In genomic region chr12:66760122-66760521, GRCh38 we compare ENCODE assay signal across 5 cellular contexts.
DNase-seq lines count a peak whose midpoint lies in the region; ATAC-seq, FAIRE-seq and TF ChIP-seq lines count a peak whose summit lies in the region.
"Not testable (repeated sequence)": the region's sequence is repeated elsewhere in the genome, so short reads cannot be mapped to it uniquely, and the experiment has no call there.

No MANE protein-coding gene starts in this region.

- in situ Hi-C loops in K562 (cut with MboI): not testable (repeated sequence)

- not testable (repeated sequence) for H3K27ac ChIP-seq in HEK293 (ENCODE audit: extremely low read depth, low read depth, low read length); Karpas-422 (ENCODE audit: low read length); K562 (ENCODE audit: extremely low read depth, low read depth, low read length); endodermal cell (ENCODE audit: low read depth, low read length)

- TF ChIP-seq RAD21 in K562 (CRISPR knock-in tag; conservative IDR thresholded peaks at IDR 0.05 in 1 of 2, IDR thresholded peaks at IDR 0.05 in 1 of 2): not testable (repeated sequence)

- H3K9me2 ChIP-seq in Karpas-422 (replicated peaks; ENCODE audit: insufficient read depth, low read length): not testable (repeated sequence)

- peaks cover 19% of the 10 kb centered on the region for H3K4me1 ChIP-seq in HEK293 (ENCODE audit: control insufficient read depth, insufficient read depth, low read length)
- not testable (repeated sequence) for H3K4me1 ChIP-seq in Karpas-422 (ENCODE audit: low read length); K562 (replicated peaks in 1 of 2; ENCODE audit: control insufficient read depth in 2 of 2, insufficient read depth in 2 of 2, low read length in 2 of 2)
- peaks cover 14% of the 10 kb centered on the region for H3K4me1 ChIP-seq in endodermal cell (ENCODE audit: control insufficient read depth, insufficient read depth, low read length)

- H4K20me1 ChIP-seq in Karpas-422 (ENCODE audit: insufficient read depth, low read depth, low read length); K562 (replicated peaks; ENCODE audit: control insufficient read depth, insufficient read depth, low read length): not testable (repeated sequence)

- intact Hi-C loops in K562 (cut with micrococcal nuclease): not testable (repeated sequence)

- H3K4me3 ChIP-seq in HEK293 (ENCODE audit: low read depth, low read length); Karpas-422 (ENCODE audit: low read length); K562: not testable (repeated sequence)
- H3K4me3 ChIP-seq in endodermal cell (ENCODE audit: low read length): peak overlapping the region; percentile 33

- not testable (repeated sequence) for H3K36me3 ChIP-seq in HEK293 (ENCODE audit: control insufficient read depth in 2 of 2, insufficient read depth in 1 of 2, low read length in 2 of 2); Karpas-422 (ENCODE audit: insufficient read depth, low read length); K562 (ENCODE audit: control insufficient read depth, insufficient read depth, low read length); endodermal cell (ENCODE audit: control insufficient read depth, insufficient read depth, low read length)

- peaks cover 18% of the 10 kb centered on the region for H3K36me3 Mint-ChIP-seq in activated naive CD8-positive, alpha-beta T cell treated with anti-CD3 and anti-CD28 coated beads, Interleukin-2, amount 10 ng/mL, durations not matched to agents 7 days and 5 days
- not testable (repeated sequence) for H3K36me3 Mint-ChIP-seq in endodermal cell (ENCODE audit: low read depth)

- CTCF ChIA-PET in HEK293 (lab: Yijun Ruan, JAX): interaction anchor here (0.7 kb wide), 1 partner anchor 8 kb away, joined by 3 read pairs; no protein-coding TSS in a partner anchor
- CTCF ChIA-PET in K562 (lab: Yijun Ruan, JAX; ENCODE audit: low intra/inter-chr PET ratio): not testable (repeated sequence)

- not testable (repeated sequence) for TF ChIP-seq EP300 in K562 (IDR thresholded peaks at IDR 0.05; ENCODE audit: low read length)

- H3K27me3 Mint-ChIP-seq in activated naive CD8-positive, alpha-beta T cell treated with anti-CD3 and anti-CD28 coated beads, Interleukin-2, amount 10 ng/mL, durations not matched to agents 7 days and 5 days: not testable (repeated sequence)
- peaks cover 10% of the 10 kb centered on the region for H3K27me3 Mint-ChIP-seq in endodermal cell (ENCODE audit: insufficient read depth)

- H3K9ac ChIP-seq in Karpas-422 (ENCODE audit: low read length); K562 (ENCODE audit: insufficient read depth in 1 of 2, low read depth in 2 of 2, low read length in 2 of 2); endodermal cell (ENCODE audit: extremely low read depth, low read length, poor library complexity, severe bottlenecking): not testable (repeated sequence)

- H3K79me2 ChIP-seq in Karpas-422 (ENCODE audit: low read length); K562 (ENCODE audit: control insufficient read depth, insufficient read depth, low read length): not testable (repeated sequence)

- H3K9me3 ChIP-seq in HEK293 (ENCODE audit: control insufficient read depth, insufficient read depth, low read depth, low read length); Karpas-422 (ENCODE audit: low read length); K562 (replicated peaks; ENCODE audit: control insufficient read depth, insufficient read depth, low read depth, low read length); endodermal cell (ENCODE audit: control insufficient read depth, low read length): not testable (repeated sequence)

- not testable (repeated sequence) for H3K4me2 ChIP-seq in Karpas-422 (ENCODE audit: low read depth, low read length, poor library complexity, severe bottlenecking); K562 (ENCODE audit: insufficient read depth, low read length)

- not testable (repeated sequence) for H3K4me3 Mint-ChIP-seq in activated naive CD8-positive, alpha-beta T cell treated with anti-CD3 and anti-CD28 coated beads, Interleukin-2, amount 10 ng/mL, durations not matched to agents 7 days and 5 days; endodermal cell

- not testable (repeated sequence) for H3K9me1 ChIP-seq in K562 (ENCODE audit: control insufficient read depth, insufficient read depth, low read length)

- not testable (repeated sequence) for FAIRE-seq in K562 (lab: Jason Lieb, UNC)

- TF ChIP-seq CTCF in HEK293 (tag by site-specific recombination; IDR thresholded peaks at IDR 0.05); K562 (IDR thresholded peaks at IDR 0.05 in 2 of 3, conservative IDR thresholded peaks at IDR 0.05 in 1 of 3; ENCODE audit: insufficient read depth in 2 of 3, low read depth in 1 of 3, low read length in 3 of 3); endodermal cell (conservative IDR thresholded peaks at IDR 0.05): not testable (repeated sequence)

- WGBS in K562 (ENCODE audit: insufficient coverage, low coverage, missing lambda C conversion rate): 6% methylated on average over 4 of the region's 4 CpGs
- WGBS in endodermal cell (ENCODE audit: insufficient coverage in 1 of 2, insufficient read length in 1 of 2), 2 experiments: 94% methylated on average over 4 of the region's 4 CpGs; no CpG with 5 or more reads in 1 of the 2 experiments

- not testable (repeated sequence) for ATAC-seq in activated naive CD8-positive, alpha-beta T cell treated with anti-CD3 and anti-CD28 coated beads, Interleukin-2, amount 10 ng/mL, durations not matched to agents 7 days and 5 days (ENCODE audit: low read depth); K562

- peaks cover 15% of the 10 kb centered on the region for H3K4me1 Mint-ChIP-seq in activated naive CD8-positive, alpha-beta T cell treated with anti-CD3 and anti-CD28 coated beads, Interleukin-2, amount 10 ng/mL, durations not matched to agents 7 days and 5 days
- peaks cover 15% of the 10 kb centered on the region for H3K4me1 Mint-ChIP-seq in endodermal cell

- not testable (repeated sequence) for TF ChIP-seq POLR2A in K562 (conservative IDR thresholded peaks at IDR 0.05)

- peaks cover 13% of the 10 kb centered on the region for H3K9me3 Mint-ChIP-seq in activated naive CD8-positive, alpha-beta T cell treated with anti-CD3 and anti-CD28 coated beads, Interleukin-2, amount 10 ng/mL, durations not matched to agents 7 days and 5 days
- peaks cover 23% of the 10 kb centered on the region for H3K9me3 Mint-ChIP-seq in endodermal cell

- not testable (repeated sequence) for H2AFZ ChIP-seq in Karpas-422 (ENCODE audit: low read length); K562 (ENCODE audit: low read depth, low read length)

- DNase-seq in Karpas-422: peak; percentile 16
- DNase-seq in activated naive CD8-positive, alpha-beta T cell treated with anti-CD3 and anti-CD28 coated beads, Interleukin-2, amount 10 ng/mL, durations not matched to agents 7 days and 5 days; K562 (ENCODE audit: extremely low read depth in 1 of 4, low spot score in 3 of 4); endodermal cell: not testable (repeated sequence)

- POLR2A ChIA-PET in HEK293 (lab: Yijun Ruan, JAX); activated naive CD8-positive, alpha-beta T cell treated with anti-CD3 and anti-CD28 coated beads, Interleukin-2, amount 10 ng/mL, durations not matched to agents 7 days and 5 days (lab: Charles Lee); K562 (lab: Yijun Ruan, JAX): not testable (repeated sequence)

- H3K27ac Mint-ChIP-seq in activated naive CD8-positive, alpha-beta T cell treated with anti-CD3 and anti-CD28 coated beads, Interleukin-2, amount 10 ng/mL, durations not matched to agents 7 days and 5 days: peak overlapping the region; percentile 26
- H3K27ac Mint-ChIP-seq in endodermal cell: not testable (repeated sequence)

- BruUV-seq in K562 (replicated peaks; lab: Mats Ljungman, UMichigan): not testable (repeated sequence)

- not testable (repeated sequence) for H3K27me3 ChIP-seq in Karpas-422 (ENCODE audit: low read length); K562 (ENCODE audit: control insufficient read depth in 2 of 2, insufficient read depth in 2 of 2, low read length in 2 of 2); endodermal cell (ENCODE audit: control insufficient read depth, insufficient read depth, low read length, poor library complexity, severe bottlenecking)

TF ChIP-seq in HEK293, 187 proteins besides CTCF, POLR2A, EP300 and RAD21:
- TF ChIP-seq ZNF707 (tag by site-specific recombination; IDR thresholded peaks at IDR 0.05): peak; percentile 92

TF ChIP-seq in K562, 482 proteins besides CTCF, POLR2A, EP300 and RAD21:
- TF ChIP-seq ZNF707 (CRISPR knock-in tag; conservative IDR thresholded peaks at IDR 0.05): 0 out of 2 replicates have a peak, but pooled peaks have one; percentile 35
